ENCODE assay signal across 20 cellular contexts in the genomic region with DNA sequence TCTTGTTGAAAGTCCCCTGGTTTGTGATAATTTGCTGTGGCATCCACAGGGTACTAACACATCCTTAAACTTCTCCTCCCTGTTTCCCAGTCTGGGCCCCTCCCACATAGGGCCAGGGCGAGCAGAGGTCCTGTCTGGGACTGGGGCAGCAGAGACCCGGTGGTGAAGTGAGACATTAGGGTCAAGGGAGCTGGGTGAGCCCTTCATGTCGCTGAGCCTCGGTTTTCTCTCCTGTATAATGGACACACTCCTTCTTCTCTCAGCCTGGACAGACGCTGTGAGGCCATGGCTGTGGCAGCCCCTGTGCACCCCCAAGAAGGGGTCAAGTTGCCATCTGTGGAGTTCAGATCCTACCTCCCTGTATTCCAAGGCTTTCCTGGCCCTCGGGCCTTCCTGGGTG. TPM values are rescaled to one million over a fixed set of nuclear protein-coding genes. Genes with fewer than 3 reads are reported as not detected.
"Had no signal": no experiment of that assay in that cellular context is flagged by ENCODE, and none has a peak within 500 bp of the region (broad histone marks: within the 10 kb centered on the region; RNA-seq: fewer than 3 reads in every experiment).

No MANE protein-coding gene starts in this region.

- DNase-seq: activated CD4-positive, alpha-beta T cell treated with anti-CD3 and anti-CD28 coated beads for 1 hour; activated T-cell treated with anti-CD3 and anti-CD28 coated beads, Interleukin-2, amount 50 U/mL, for 1 hour; colonic mucosa; effector memory CD8-positive, alpha-beta T cell; hippocampal formation; mesenchymal stem cell; stimulated activated CD4-positive, alpha-beta T cell treated with anti-CD3 and anti-CD28 coated beads, Interleukin-4, amount 100 ng/mL, for 1 hour; stimulated activated naive CD4-positive, alpha-beta T cell; T-cell had no signal

- ATAC-seq: activated T-helper 17 cell treated with anti-CD3 and anti-CD28 coated beads, Interleukin-2, amount 50 U/mL, for 72 hours; effector memory CD8-positive, alpha-beta T cell; SK-N-SH treated with all-trans-retinoic acid at 6 μM for 48 hours; T-cell had no signal

- H3K9me3 ChIP-seq: colonic mucosa, neutrophil had no signal

- H3K27me3 ChIP-seq: colonic mucosa, neutrophil had no signal

- H3K27ac ChIP-seq: colonic mucosa, dorsolateral prefrontal cortex, esophagus muscularis mucosa, neutrophil, parathyroid adenoma, thoracic aorta had no signal

- H3K4me1 ChIP-seq: colonic mucosa, parathyroid adenoma had no signal

- H3K36me3 ChIP-seq: colonic mucosa, esophagus muscularis mucosa, neutrophil, thoracic aorta had no signal

- H3K4me3 ChIP-seq: colonic mucosa, dorsolateral prefrontal cortex, esophagus muscularis mucosa, thoracic aorta had no signal

RNA-seq across cellular contexts. Expression of a gene that starts 33.0 kb away (rescaled TPM):
- total RNA-seq: activated T-helper 17 cell treated with anti-CD3 and anti-CD28 coated beads, Interleukin-2, amount 50 U/mL, for 72 hours; colonic mucosa; frontal cortex; liver; mononuclear cell; myocyte; T-cell had no signal
- polyA plus RNA-seq: liver had no signal
